9 cellular contexts compared by ENCODE assay signal in the genomic region with DNA sequence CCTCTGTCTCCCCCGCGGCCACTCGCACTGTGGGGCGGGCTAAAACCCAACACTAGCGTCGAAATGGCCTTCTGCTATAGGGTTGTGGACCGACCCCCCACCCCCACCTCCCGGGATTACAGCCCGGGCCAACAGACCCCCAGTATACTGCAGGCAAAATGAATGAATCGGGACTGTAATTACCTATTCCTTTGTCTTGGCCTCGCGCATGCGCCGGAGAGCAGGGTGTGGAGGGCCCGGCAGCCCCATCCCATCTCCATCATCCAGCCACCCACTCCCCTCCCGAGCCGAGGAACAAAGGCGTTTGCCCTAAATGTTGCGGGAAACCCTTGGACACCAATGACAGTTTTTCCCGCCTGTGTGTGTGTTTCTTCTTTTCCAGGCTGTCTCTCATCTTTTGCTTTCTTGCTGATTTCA. TPM values are rescaled to one million over a fixed set of nuclear protein-coding genes. Genes with fewer than 3 reads are reported as not detected.
DNase-seq lines count a peak whose midpoint lies in the region; ATAC-seq lines count a peak whose summit lies in the region.
"Had no signal": no experiment of that assay in that cellular context is flagged by ENCODE, and none has a peak within 500 bp of the region (broad histone marks: within the 10 kb centered on the region; RNA-seq: fewer than 3 reads in every experiment).

No MANE protein-coding gene starts in this region.

- peaks cover 26% of the 10 kb centered on the region for H3F3A ChIP-seq in GM23248 (ENCODE audit: insufficient read depth)

- H3K9ac ChIP-seq in GM23248, result peak overlapping the region; percentile 91

- H3K27me3 ChIP-seq in GM23248 (replicated peaks; ENCODE audit: insufficient read depth), result no peaks in the 10 kb centered on the region

- DNase-seq in ELR (ENCODE audit: low read depth) (peak; percentile 53), GM23248 (peak; percentile 49), NCI-H345 treated with DMSO at 0.1 percent for 48 hours (lab: John Stamatoyannopoulos, UW; ENCODE audit: unreplicated experiment) (peak; percentile 78), ecto neural progenitor cell (ENCODE audit: low spot score) (peak; percentile 76), inferior parietal cortex (ENCODE audit: extremely low spot score) (no peak)
- no peak for DNase-seq in natural killer cell treated with Interleukin-12 subunit alpha and Interleukin-12 subunit beta and Interleukin-15 and Interleukin-18, amount 100 ng/mL, for 72 hours (ENCODE audit: low spot score)
- no peak for DNase-seq in activated CD4-positive, alpha-beta T cell treated with anti-CD3 and anti-CD28 coated beads, Interleukin-2, amount 50 U/mL, for 1 hour

- H3K4me1 ChIP-seq in GM23248 (ENCODE audit: insufficient read depth), result peaks cover 49% of the 10 kb centered on the region

- peaks cover 0 to 10% of the 10 kb centered on the region in 2 donors for H3K4me1 Mint-ChIP-seq in natural killer cell treated with Interleukin-12 subunit alpha and Interleukin-12 subunit beta and Interleukin-15 and Interleukin-18, amount 100 ng/mL, for 72 hours (ENCODE audit: low read depth in 2 of 2)

- H3K9me3 Mint-ChIP-seq in natural killer cell treated with Interleukin-12 subunit alpha and Interleukin-12 subunit beta and Interleukin-15 and Interleukin-18, amount 100 ng/mL, for 72 hours, result no peaks in the 10 kb centered on the region

- H3K27ac Mint-ChIP-seq in natural killer cell treated with Interleukin-12 subunit alpha and Interleukin-12 subunit beta and Interleukin-15 and Interleukin-18, amount 100 ng/mL, for 72 hours, result no peak overlapping the region

- no peaks in the 10 kb centered on the region for H3K9me2 ChIP-seq in GM23248 (ENCODE audit: insufficient read depth)

- no peaks in the 10 kb centered on the region for H4K20me1 ChIP-seq in GM23248 (ENCODE audit: insufficient read depth)

- in situ Hi-C loops in GM23248 (cut with MboI), result loop anchor here (10.0 to 25.0 kb wide), 3 partner anchors 893 to 1066 kb away; no protein-coding TSS in a partner anchor

- H2AFZ ChIP-seq in GM23248, result peak overlapping the region; percentile 76

- peaks cover 14 to 19% of the 10 kb centered on the region in 2 donors for H3K27me3 Mint-ChIP-seq in natural killer cell treated with Interleukin-12 subunit alpha and Interleukin-12 subunit beta and Interleukin-15 and Interleukin-18, amount 100 ng/mL, for 72 hours

- no peaks in the 10 kb centered on the region for H3K36me3 Mint-ChIP-seq in natural killer cell treated with Interleukin-12 subunit alpha and Interleukin-12 subunit beta and Interleukin-15 and Interleukin-18, amount 100 ng/mL, for 72 hours

- H3K4me3 ChIP-seq in GM23248, result peak overlapping the region; percentile 97

- 2% methylated on average over 19 to 20 of the region's 20 CpGs for WGBS in GM23248 (ENCODE audit: low coverage in 1 of 2, low lambda C conversion rate in 2 of 2, missing lambda C conversion rate in 2 of 2), 2 experiments

- H3K27ac ChIP-seq in GM23248, result peak overlapping the region; percentile 88

- H3K36me3 ChIP-seq in GM23248 (ENCODE audit: low read depth), result 0 out of 2 replicates have a peak, but pooled peaks cover 4% of the 10 kb centered on the region

- peak overlapping the region; percentile 95 for H3K4me2 ChIP-seq in GM23248 (ENCODE audit: unreplicated experiment)

- no peaks in the 10 kb centered on the region for H3K9me3 ChIP-seq in GM23248 (ENCODE audit: low read depth)

- H3K4me3 Mint-ChIP-seq in natural killer cell treated with Interleukin-12 subunit alpha and Interleukin-12 subunit beta and Interleukin-15 and Interleukin-18, amount 100 ng/mL, for 72 hours, result peak overlapping the region; percentile 43

- peaks cover 63% of the 10 kb centered on the region for H3K79me2 ChIP-seq in GM23248 (ENCODE audit: insufficient read depth)

- ATAC-seq in natural killer cell treated with Interleukin-12 subunit alpha and Interleukin-12 subunit beta and Interleukin-15 and Interleukin-18, amount 100 ng/mL, for 72 hours, result no peak
- no peak for ATAC-seq in HG03469 (IDR thresholded peaks at IDR 0.05; ENCODE audit: unreplicated experiment)

RNA-seq across cellular contexts. Expression of a gene that starts 1.6 kb away (rescaled TPM):
- 121 and 124 TPM in 2 replicates for total RNA-seq in GM23248 (2014; rRNA removed; shearing (Covaris generic))
- polyA plus RNA-seq in GM23248 (2016; fragmentation: Nextera tagmentation; extraction: Ambion mirVana), result 58.4 and 60.4 TPM in 2 replicates
- 1 to 10 TPM; 3.9 to 8.1 TPM for total RNA-seq in natural killer cell treated with Interleukin-12 subunit alpha and Interleukin-12 subunit beta and Interleukin-15 and Interleukin-18, amount 100 ng/mL, for 72 hours
- total RNA-seq: T-helper 2 cell treated with Interferon-gamma antibody and Interleukin-4, amounts not matched to agents 100 ng/mL and 5 ng/mL, for 36 hours had no signal

Comparison
In these comparisons a context has a peak if more than half of its experiments do, and no peak if none do; other contexts are left out.
1. DNase-seq: peak in ELR (single experiment), GM23248 (single experiment), NCI-H345 treated with DMSO at 0.1 percent for 48 hours (single experiment) and ecto neural progenitor cell (single experiment); none in natural killer cell treated with Interleukin-12 subunit alpha and Interleukin-12 subunit beta and Interleukin-15 and Interleukin-18, amount 100 ng/mL, for 72 hours (single experiment), activated CD4-positive, alpha-beta T cell treated with anti-CD3 and anti-CD28 coated beads, Interleukin-2, amount 50 U/mL, for 1 hour (single experiment) and inferior parietal cortex (single experiment).
2. RNA of a gene that starts 1.6 kb away (total RNA-seq): 121 to 124 TPM in GM23248; 3.9 to 8.1 TPM in natural killer cell treated with Interleukin-12 subunit alpha and Interleukin-12 subunit beta and Interleukin-15 and Interleukin-18, amount 100 ng/mL, for 72 hours; every median in the first group is over 10 times any median in the second.